20 cellular contexts compared by ENCODE assay signal in genomic region chr3:144296808-144297207, GRCh38.
A peak's percentile ranks its signal among the peaks of the same experiment; 100 is the strongest.
DNase-seq lines count a peak whose midpoint lies in the region; ATAC-seq and TF ChIP-seq lines count a peak whose summit lies in the region.
"Had no signal": no experiment of that assay in that cellular context is flagged by ENCODE, and none has a peak within 500 bp of the region (broad histone marks: within the 10 kb centered on the region; RNA-seq: fewer than 3 reads in every experiment).

No MANE protein-coding gene starts in this region.

- no peak overlapping the region for H3K27ac ChIP-seq in upper lobe of right lung
- H3K27ac ChIP-seq: 22Rv1, RWPE1 had no signal

- no peak overlapping the region for H3K4me3 ChIP-seq in upper lobe of right lung
- H3K4me3 ChIP-seq in mucosa of descending colon = no peak overlapping the region
- H3K4me3 ChIP-seq: HAP-1 had no signal

- intact Hi-C loops in upper lobe of right lung (cut with DNase I) (no loop called here), mucosa of descending colon (cut with DNase I, micrococcal nuclease) (no loop called here)

- H3K9me3 Mint-ChIP-seq in progenitor cell of endocrine pancreas (ENCODE audit: low read depth) = peaks cover 19% of the 10 kb centered on the region
- H3K9me3 Mint-ChIP-seq: CD4-positive, alpha-beta T cell; T-helper 1 cell treated with Interleukin-12 subunit alpha and Interleukin-12 subunit beta and Interleukin-4 antibody, amounts not matched to agents 30 μg/mL and 1 μg/mL, for 36 hours had no signal

- H3K4me3 Mint-ChIP-seq in progenitor cell of endocrine pancreas (ENCODE audit: low read depth) = no peak overlapping the region
- H3K4me3 Mint-ChIP-seq: CD4-positive, alpha-beta T cell; T-helper 1 cell treated with Interleukin-12 subunit alpha and Interleukin-12 subunit beta and Interleukin-4 antibody, amounts not matched to agents 30 μg/mL and 1 μg/mL, for 36 hours had no signal

- H3K27ac Mint-ChIP-seq in progenitor cell of endocrine pancreas = no peak overlapping the region
- H3K27ac Mint-ChIP-seq: CD4-positive, alpha-beta T cell; T-helper 1 cell treated with Interleukin-12 subunit alpha and Interleukin-12 subunit beta and Interleukin-4 antibody, amounts not matched to agents 30 μg/mL and 1 μg/mL, for 36 hours had no signal

- H3K4me1 ChIP-seq in upper lobe of right lung = no peaks in the 10 kb centered on the region
- H3K4me1 ChIP-seq in mucosa of descending colon (ENCODE audit: low read depth) = no peaks in the 10 kb centered on the region
- H3K4me1 ChIP-seq: BE2C had no signal

- DNase-seq in NCI-H526 treated with DMSO at 0.1 percent for 48 hours (lab: John Stamatoyannopoulos, UW) (peak; percentile 35), NCI-H526 (lab: John Stamatoyannopoulos, UW) (no peak), upper lobe of right lung (no peak), progenitor cell of endocrine pancreas (ENCODE audit: low spot score, unreplicated experiment) (no peak), NCI-H128 (lab: John Stamatoyannopoulos, UW; ENCODE audit: unreplicated experiment) (no peak), mucosa of descending colon (no peak)
- DNase-seq: BE2C; Calu3; CD4-positive, alpha-beta T cell; DMS53; Kasumi-1; NCI-H1417; NCI-H187 treated with DMSO at 0.1 percent for 48 hours; NCI-H345 had no signal

- H3K27me3 ChIP-seq in upper lobe of right lung = no peaks in the 10 kb centered on the region
- H3K27me3 ChIP-seq: BE2C had no signal

- H3K27me3 Mint-ChIP-seq in progenitor cell of endocrine pancreas = no peaks in the 10 kb centered on the region

- H3K4me1 Mint-ChIP-seq in progenitor cell of endocrine pancreas (ENCODE audit: low read depth) = peaks cover 19% of the 10 kb centered on the region

- H3K9me3 ChIP-seq in upper lobe of right lung (no peaks in the 10 kb centered on the region), mucosa of descending colon (no peaks in the 10 kb centered on the region)
- H3K9me3 ChIP-seq: BE2C had no signal

- peaks cover 4% of the 10 kb centered on the region for H3K36me3 Mint-ChIP-seq in progenitor cell of endocrine pancreas (ENCODE audit: insufficient read depth)

- ATAC-seq in GM21381 (IDR thresholded peaks at IDR 0.05; ENCODE audit: unreplicated experiment) (peak; percentile 42), HG03175 (IDR thresholded peaks at IDR 0.05; ENCODE audit: unreplicated experiment) (peak; percentile 45), upper lobe of right lung (no peak), mucosa of descending colon (no peak)

- TF ChIP-seq CTCF in upper lobe of right lung (IDR thresholded peaks at IDR 0.05) = no peak
- no peak for TF ChIP-seq CTCF in progenitor cell of endocrine pancreas (IDR thresholded peaks at IDR 0.05; ENCODE audit: unreplicated experiment)
- no peak for TF ChIP-seq CTCF in mucosa of descending colon (IDR thresholded peaks at IDR 0.05)

- H3K36me3 ChIP-seq in upper lobe of right lung (no peaks in the 10 kb centered on the region), mucosa of descending colon (ENCODE audit: low read depth) (no peaks in the 10 kb centered on the region)
- H3K36me3 ChIP-seq: BE2C, HAP-1 had no signal

Comparison
In these comparisons a context has a peak if more than half of its experiments do, and no peak if none do; other contexts are left out.
1. ATAC-seq: peak in GM21381 (single experiment) and HG03175 (single experiment); none in upper lobe of right lung (single experiment) and mucosa of descending colon (single experiment).